Comparison of ENCODE assay signal across 22 cellular contexts in the genomic region with DNA sequence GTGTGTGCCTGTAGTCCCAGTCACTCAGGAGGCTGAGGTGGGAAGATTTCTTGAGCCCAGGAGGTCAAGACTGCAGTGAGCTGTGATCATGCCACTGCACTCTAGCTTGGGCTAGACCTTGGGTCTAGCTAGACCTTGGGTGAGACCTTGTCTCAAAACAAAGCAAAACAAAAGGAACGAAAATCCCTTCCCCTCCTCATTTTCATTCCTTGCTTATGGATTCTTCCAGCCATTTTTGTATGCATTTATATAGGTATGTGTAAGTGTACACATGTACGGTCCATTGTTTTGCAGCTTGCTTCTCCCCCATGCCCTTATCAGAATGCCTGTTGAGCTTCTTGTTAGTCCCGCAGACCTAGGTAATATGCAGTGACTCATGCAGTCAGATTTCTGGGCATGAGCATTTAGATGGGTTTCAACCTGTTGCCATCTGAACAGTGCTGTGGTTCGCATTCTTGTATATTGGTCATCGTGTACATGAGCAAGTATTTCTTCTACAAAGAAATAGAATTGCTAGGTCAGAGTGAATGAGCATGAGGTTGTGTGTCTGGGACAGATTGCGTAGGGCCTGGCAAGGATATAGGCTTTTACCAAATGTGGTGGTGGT.
DNase-seq lines count a peak whose midpoint lies in the region; ATAC-seq and TF ChIP-seq lines count a peak whose summit lies in the region.
"Had no signal": no experiment of that assay in that cellular context is flagged by ENCODE, and none has a peak within 500 bp of the region (broad histone marks: within the 10 kb centered on the region; RNA-seq: fewer than 3 reads in every experiment).

No MANE protein-coding gene starts in this region.

- H3K36me3 ChIP-seq in breast epithelium (no peaks in the 10 kb centered on the region), HAP-1 (replicated peaks) (0 out of 2 replicates have a peak, but pooled peaks cover 7% of the 10 kb centered on the region)
- H3K36me3 ChIP-seq: colonic mucosa had no signal

- H3K27ac ChIP-seq in breast epithelium, result peak overlapping the region; percentile 49 to 51
- H3K27ac ChIP-seq: colonic mucosa, heart right ventricle had no signal

- in situ Hi-C loops in ACHN (cut with HindIII; ENCODE audit: low pct_ligation_motif_present, low pct_unique_long_range_greater_than_20kb, low sequenced_read_pairs), result no loop called here
- in situ Hi-C loops in HAP-1 (cut with MboI; ENCODE audit: low sequenced_read_pairs), result no loop called here

- DNase-seq in ACHN, result peak; percentile 15
- peak; percentile 81 for DNase-seq in NCI-H226
- DNase-seq in breast epithelium (ENCODE audit: low spot score in 2 of 2), result peak in 1 of 2 donors; percentile 47
- peak; percentile 73 for DNase-seq in kidney glomerular epithelial cell (lab: John Stamatoyannopoulos, UW)
- no peak for DNase-seq in activated naive CD4-positive, alpha-beta T cell treated with anti-CD3 and anti-CD28 coated beads, Interleukin-2, amount 50 U/mL, for 72 hours (ENCODE audit: low spot score in 2 of 2)
- no peak for DNase-seq in HAP-1 (ENCODE audit: low spot score in 2 of 2)
- no peak for DNase-seq in stimulated activated CD4-positive, alpha-beta T cell treated with anti-CD3 and anti-CD28 coated beads, Interleukin-4, amount 100 ng/mL, for 4 hours
- DNase-seq: activated B cell treated with CpG ODN at 0.5 μM for 24 hours; amygdala; CD8-positive, alpha-beta T cell; colonic mucosa; DND-41; heart right ventricle; KBM-7; left colon; NCI-H1105 treated with DMSO at 0.1 percent for 48 hours; NCI-H2171; RPMI8226; stimulated activated naive CD4-positive, alpha-beta T cell had no signal

- H3K4me1 Mint-ChIP-seq in activated T-helper 17 cell treated with anti-CD3 and anti-CD28 coated beads, Interleukin-2, amount 50 U/mL, for 72 hours, result peaks cover 8% of the 10 kb centered on the region
- H3K4me1 Mint-ChIP-seq: activated B cell treated with CpG ODN at 0.5 μM for 24 hours had no signal

- no peak overlapping the region for H3K4me3 Mint-ChIP-seq in activated T-helper 17 cell treated with anti-CD3 and anti-CD28 coated beads, Interleukin-2, amount 50 U/mL, for 72 hours
- H3K4me3 Mint-ChIP-seq: activated B cell treated with CpG ODN at 0.5 μM for 24 hours; CD8-positive, alpha-beta T cell; type B pancreatic cell had no signal

- ATAC-seq in activated naive CD4-positive, alpha-beta T cell treated with anti-CD3 and anti-CD28 coated beads, Interleukin-2, amount 50 U/mL, for 72 hours, result no peak
- no peak for ATAC-seq in activated T-helper 17 cell treated with anti-CD3 and anti-CD28 coated beads, Interleukin-2, amount 50 U/mL, for 72 hours (replicated peaks)
- ATAC-seq: CD8-positive, alpha-beta T cell; heart right ventricle; left colon had no signal

- no peak for TF ChIP-seq POLR2A in breast epithelium (IDR thresholded peaks at IDR 0.05)

- no peaks in the 10 kb centered on the region for H3K27me3 ChIP-seq in breast epithelium
- no peaks in the 10 kb centered on the region for H3K27me3 ChIP-seq in HAP-1 (ENCODE audit: low read depth)
- H3K27me3 ChIP-seq: colonic mucosa, heart right ventricle had no signal

- H3K9me3 Mint-ChIP-seq in activated naive CD4-positive, alpha-beta T cell treated with anti-CD3 and anti-CD28 coated beads, Interleukin-2, amount 50 U/mL, for 72 hours, result no peaks in the 10 kb centered on the region
- no peaks in the 10 kb centered on the region for H3K9me3 Mint-ChIP-seq in activated T-helper 17 cell treated with anti-CD3 and anti-CD28 coated beads, Interleukin-2, amount 50 U/mL, for 72 hours
- H3K9me3 Mint-ChIP-seq: activated B cell treated with CpG ODN at 0.5 μM for 24 hours; activated T-helper 2 cell treated with anti-CD3 and anti-CD28 coated beads, Interferon-gamma antibody, Interleukin-2, Interleukin-4, amounts not matched to agents 10 μg/mL and 5 μg/mL and 100 μg/mL, durations not matched to agents 14 hours and 24 hours and 36 hours; CD8-positive, alpha-beta T cell; type B pancreatic cell had no signal

- TF ChIP-seq CTCF in breast epithelium (IDR thresholded peaks at IDR 0.05), result no peak

- no peaks in the 10 kb centered on the region for H3K36me3 Mint-ChIP-seq in activated naive CD4-positive, alpha-beta T cell treated with anti-CD3 and anti-CD28 coated beads, Interleukin-2, amount 50 U/mL, for 72 hours
- peaks cover 57% of the 10 kb centered on the region for H3K36me3 Mint-ChIP-seq in activated T-helper 17 cell treated with anti-CD3 and anti-CD28 coated beads, Interleukin-2, amount 50 U/mL, for 72 hours (ENCODE audit: low read depth)

- no peaks in the 10 kb centered on the region for H3K4me1 ChIP-seq in breast epithelium
- peaks cover 5% of the 10 kb centered on the region; the same call in 1 of the 2 replicates for H3K4me1 ChIP-seq in HAP-1
- H3K4me1 ChIP-seq: colonic mucosa had no signal

- intact Hi-C loops in breast epithelium (cut with DNase I; ENCODE audit: low total_unique reads), result no loop called here

- no peak overlapping the region for H3K27ac Mint-ChIP-seq in activated naive CD4-positive, alpha-beta T cell treated with anti-CD3 and anti-CD28 coated beads, Interleukin-2, amount 50 U/mL, for 72 hours
- no peak overlapping the region for H3K27ac Mint-ChIP-seq in activated T-helper 17 cell treated with anti-CD3 and anti-CD28 coated beads, Interleukin-2, amount 50 U/mL, for 72 hours
- H3K27ac Mint-ChIP-seq: activated B cell treated with CpG ODN at 0.5 μM for 24 hours; activated T-helper 2 cell treated with anti-CD3 and anti-CD28 coated beads, Interferon-gamma antibody, Interleukin-2, Interleukin-4, amounts not matched to agents 10 μg/mL and 5 μg/mL and 100 μg/mL, durations not matched to agents 14 hours and 24 hours and 36 hours; CD8-positive, alpha-beta T cell; type B pancreatic cell had no signal

- H3K9me3 ChIP-seq in breast epithelium (no peaks in the 10 kb centered on the region), HAP-1 (no peaks in the 10 kb centered on the region)
- H3K9me3 ChIP-seq: colonic mucosa, heart right ventricle had no signal

- H3K4me3 ChIP-seq in breast epithelium (no peak overlapping the region), HAP-1 (no peak overlapping the region)
- H3K4me3 ChIP-seq: colonic mucosa, heart right ventricle had no signal

- H3K27me3 Mint-ChIP-seq in activated T-helper 17 cell treated with anti-CD3 and anti-CD28 coated beads, Interleukin-2, amount 50 U/mL, for 72 hours, result no peaks in the 10 kb centered on the region
- H3K27me3 Mint-ChIP-seq: activated B cell treated with CpG ODN at 0.5 μM for 24 hours, type B pancreatic cell had no signal

Comparison
In these comparisons a context has a peak if more than half of its experiments do, and no peak if none do; other contexts are left out.
1. DNase-seq: peak in ACHN (single experiment), NCI-H226 (single experiment) and kidney glomerular epithelial cell (single experiment); none in activated naive CD4-positive, alpha-beta T cell treated with anti-CD3 and anti-CD28 coated beads, Interleukin-2, amount 50 U/mL, for 72 hours (0 of 2), HAP-1 (0 of 2) and stimulated activated CD4-positive, alpha-beta T cell treated with anti-CD3 and anti-CD28 coated beads, Interleukin-4, amount 100 ng/mL, for 4 hours (0 of 2).